In the genomic region with DNA sequence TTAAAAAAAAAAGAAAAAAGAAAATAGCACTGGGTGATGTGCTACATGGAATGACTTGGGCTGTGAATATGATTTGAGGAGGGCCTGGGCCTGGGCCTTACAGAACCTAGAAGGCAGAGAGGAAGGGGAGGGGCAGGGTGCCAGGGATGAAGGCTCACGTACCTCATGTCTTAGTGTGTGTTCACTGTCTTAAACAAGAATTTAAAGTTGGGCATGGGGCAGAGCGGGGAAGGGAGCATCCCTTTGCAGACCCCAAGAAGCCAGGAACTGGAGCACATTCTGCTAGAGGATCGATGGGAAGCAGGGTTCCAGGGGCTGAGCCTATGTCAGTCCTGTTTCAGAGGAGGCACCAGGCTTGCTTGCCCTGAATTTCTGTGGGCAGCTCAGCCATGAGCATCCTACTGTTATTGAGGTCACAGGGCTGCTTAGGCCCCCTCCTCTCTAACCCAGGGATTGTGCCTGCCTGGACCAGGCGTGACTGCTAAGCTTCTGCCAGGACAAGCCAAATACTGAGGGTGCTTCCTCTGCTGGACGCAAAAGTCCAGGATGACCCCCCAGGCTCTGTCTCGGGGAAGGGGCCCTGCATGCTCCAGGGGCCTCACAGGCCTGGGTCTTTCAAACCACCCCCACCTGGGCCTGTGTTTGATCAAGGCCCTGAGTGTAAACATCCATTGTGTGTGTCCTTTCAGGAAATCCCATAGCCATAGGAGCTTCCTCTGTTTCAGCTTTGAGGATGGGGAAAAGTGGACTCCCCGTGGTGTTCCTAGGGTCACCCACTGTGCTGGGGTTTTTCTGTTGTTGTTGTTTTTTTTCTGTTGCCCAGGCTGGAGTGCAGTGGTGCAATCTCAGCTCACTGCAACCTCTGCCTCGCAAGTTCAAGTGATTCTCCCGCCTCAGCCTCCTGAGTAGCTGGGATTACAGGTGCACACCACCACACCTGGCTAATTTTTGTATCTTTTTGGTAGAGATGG, we compare ENCODE assay signal across 1 cellular context.
TF ChIP-seq lines count a peak whose summit lies in the region.

No MANE protein-coding gene starts in this region.

TF ChIP-seq in HepG2, 621 proteins besides CTCF, POLR2A, EP300 and RAD21 (continued from another document and continues in another):
- TF ChIP-seq, protein P1, sequence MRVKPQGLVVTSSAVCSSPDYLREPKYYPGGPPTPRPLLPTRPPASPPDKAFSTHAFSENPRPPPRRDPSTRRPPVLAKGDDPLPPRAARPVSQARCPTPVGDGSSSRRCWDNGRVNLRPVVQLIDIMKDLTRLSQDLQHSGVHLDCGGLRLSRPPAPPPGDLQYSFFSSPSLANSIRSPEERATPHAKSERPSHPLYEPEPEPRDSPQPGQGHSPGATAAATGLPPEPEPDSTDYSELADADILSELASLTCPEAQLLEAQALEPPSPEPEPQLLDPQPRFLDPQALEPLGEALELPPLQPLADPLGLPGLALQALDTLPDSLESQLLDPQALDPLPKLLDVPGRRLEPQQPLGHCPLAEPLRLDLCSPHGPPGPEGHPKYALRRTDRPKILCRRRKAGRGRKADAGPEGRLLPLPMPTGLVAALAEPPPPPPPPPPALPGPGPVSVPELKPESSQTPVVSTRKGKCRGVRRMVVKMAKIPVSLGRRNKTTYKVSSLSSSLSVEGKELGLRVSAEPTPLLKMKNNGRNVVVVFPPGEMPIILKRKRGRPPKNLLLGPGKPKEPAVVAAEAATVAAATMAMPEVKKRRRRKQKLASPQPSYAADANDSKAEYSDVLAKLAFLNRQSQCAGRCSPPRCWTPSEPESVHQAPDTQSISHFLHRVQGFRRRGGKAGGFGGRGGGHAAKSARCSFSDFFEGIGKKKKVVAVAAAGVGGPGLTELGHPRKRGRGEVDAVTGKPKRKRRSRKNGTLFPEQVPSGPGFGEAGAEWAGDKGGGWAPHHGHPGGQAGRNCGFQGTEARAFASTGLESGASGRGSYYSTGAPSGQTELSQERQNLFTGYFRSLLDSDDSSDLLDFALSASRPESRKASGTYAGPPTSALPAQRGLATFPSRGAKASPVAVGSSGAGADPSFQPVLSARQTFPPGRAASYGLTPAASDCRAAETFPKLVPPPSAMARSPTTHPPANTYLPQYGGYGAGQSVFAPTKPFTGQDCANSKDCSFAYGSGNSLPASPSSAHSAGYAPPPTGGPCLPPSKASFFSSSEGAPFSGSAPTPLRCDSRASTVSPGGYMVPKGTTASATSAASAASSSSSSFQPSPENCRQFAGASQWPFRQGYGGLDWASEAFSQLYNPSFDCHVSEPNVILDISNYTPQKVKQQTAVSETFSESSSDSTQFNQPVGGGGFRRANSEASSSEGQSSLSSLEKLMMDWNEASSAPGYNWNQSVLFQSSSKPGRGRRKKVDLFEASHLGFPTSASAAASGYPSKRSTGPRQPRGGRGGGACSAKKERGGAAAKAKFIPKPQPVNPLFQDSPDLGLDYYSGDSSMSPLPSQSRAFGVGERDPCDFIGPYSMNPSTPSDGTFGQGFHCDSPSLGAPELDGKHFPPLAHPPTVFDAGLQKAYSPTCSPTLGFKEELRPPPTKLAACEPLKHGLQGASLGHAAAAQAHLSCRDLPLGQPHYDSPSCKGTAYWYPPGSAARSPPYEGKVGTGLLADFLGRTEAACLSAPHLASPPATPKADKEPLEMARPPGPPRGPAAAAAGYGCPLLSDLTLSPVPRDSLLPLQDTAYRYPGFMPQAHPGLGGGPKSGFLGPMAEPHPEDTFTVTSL (CRISPR knock-in tag; IDR thresholded peaks at IDR 0.05; ENCODE audit: borderline replicate concordance): peak; percentile 31; the same call in 1 of the 2 replicates
- TF ChIP-seq ESRRA (CRISPR knock-in tag; IDR thresholded peaks at IDR 0.05; ENCODE audit: low read depth): no peak
- no peak for TF ChIP-seq ZNF234 (CRISPR knock-in tag; conservative IDR thresholded peaks at IDR 0.05)
- 0 out of 2 replicates have a peak, but pooled peaks have one; percentile 60 for TF ChIP-seq TGIF2 (CRISPR knock-in tag; IDR thresholded peaks at IDR 0.05)
- TF ChIP-seq ZNF354B (CRISPR knock-in tag; IDR thresholded peaks at IDR 0.05): no peak
- peak; percentile 24; the same call in 1 of the 2 replicates for TF ChIP-seq ZNF614 (CRISPR knock-in tag; IDR thresholded peaks at IDR 0.05; ENCODE audit: borderline replicate concordance)
- TF ChIP-seq SMARCE1 (IDR thresholded peaks at IDR 0.05; ENCODE audit: borderline replicate concordance): no peak
- no peak for TF ChIP-seq ZNF143 (CRISPR knock-in tag; IDR thresholded peaks at IDR 0.05)
- no peak for TF ChIP-seq SRF (IDR thresholded peaks at IDR 0.05; ENCODE audit: low read depth, low read length)
- TF ChIP-seq ZNF792 (CRISPR knock-in tag; IDR thresholded peaks at IDR 0.05): peak; percentile 45; the same call in 1 of the 2 replicates
- TF ChIP-seq, protein P2, sequence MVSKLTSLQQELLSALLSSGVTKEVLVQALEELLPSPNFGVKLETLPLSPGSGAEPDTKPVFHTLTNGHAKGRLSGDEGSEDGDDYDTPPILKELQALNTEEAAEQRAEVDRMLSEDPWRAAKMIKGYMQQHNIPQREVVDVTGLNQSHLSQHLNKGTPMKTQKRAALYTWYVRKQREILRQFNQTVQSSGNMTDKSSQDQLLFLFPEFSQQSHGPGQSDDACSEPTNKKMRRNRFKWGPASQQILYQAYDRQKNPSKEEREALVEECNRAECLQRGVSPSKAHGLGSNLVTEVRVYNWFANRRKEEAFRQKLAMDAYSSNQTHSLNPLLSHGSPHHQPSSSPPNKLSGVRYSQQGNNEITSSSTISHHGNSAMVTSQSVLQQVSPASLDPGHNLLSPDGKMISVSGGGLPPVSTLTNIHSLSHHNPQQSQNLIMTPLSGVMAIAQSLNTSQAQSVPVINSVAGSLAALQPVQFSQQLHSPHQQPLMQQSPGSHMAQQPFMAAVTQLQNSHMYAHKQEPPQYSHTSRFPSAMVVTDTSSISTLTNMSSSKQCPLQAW (CRISPR knock-in tag; IDR thresholded peaks at IDR 0.05): peak; percentile 74
- TF ChIP-seq ZMYM3 (CRISPR knock-in tag; IDR thresholded peaks at IDR 0.05): peak; percentile 80; the same call in 1 of the 2 replicates
- TF ChIP-seq SP140L (CRISPR knock-in tag; IDR thresholded peaks at IDR 0.05; ENCODE audit: borderline replicate concordance): no peak
- no peak for TF ChIP-seq TSC22D2 (CRISPR knock-in tag; IDR thresholded peaks at IDR 0.05; ENCODE audit: borderline replicate concordance)
- peak; percentile 90; the same call in 1 of the 2 replicates for TF ChIP-seq FOXK1 (CRISPR knock-in tag; IDR thresholded peaks at IDR 0.05; ENCODE audit: borderline replicate concordance, low read depth)
- TF ChIP-seq HNF4A (CRISPR knock-in tag; IDR thresholded peaks at IDR 0.05): peak; percentile 14; the same call in 1 of the 2 replicates
- TF ChIP-seq ZNF772 (CRISPR knock-in tag; IDR thresholded peaks at IDR 0.05): 0 out of 2 replicates have a peak, but pooled peaks have one; percentile 59
- TF ChIP-seq ZFAT (CRISPR knock-in tag; conservative IDR thresholded peaks at IDR 0.05): no peak
- TF ChIP-seq, protein P3, sequence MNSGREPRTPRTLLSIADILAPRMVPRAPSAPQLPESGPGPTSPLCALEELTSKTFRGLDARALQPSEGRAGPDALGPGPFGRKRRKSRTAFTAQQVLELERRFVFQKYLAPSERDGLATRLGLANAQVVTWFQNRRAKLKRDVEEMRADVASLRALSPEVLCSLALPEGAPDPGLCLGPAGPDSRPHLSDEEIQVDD (CRISPR knock-in tag; IDR thresholded peaks at IDR 0.05; ENCODE audit: borderline replicate concordance): no peak
- no peak for TF ChIP-seq CREB1 (IDR thresholded peaks at IDR 0.05)
- TF ChIP-seq CREB1 (CRISPR knock-in tag; IDR thresholded peaks at IDR 0.05): no peak
- TF ChIP-seq, protein P4, sequence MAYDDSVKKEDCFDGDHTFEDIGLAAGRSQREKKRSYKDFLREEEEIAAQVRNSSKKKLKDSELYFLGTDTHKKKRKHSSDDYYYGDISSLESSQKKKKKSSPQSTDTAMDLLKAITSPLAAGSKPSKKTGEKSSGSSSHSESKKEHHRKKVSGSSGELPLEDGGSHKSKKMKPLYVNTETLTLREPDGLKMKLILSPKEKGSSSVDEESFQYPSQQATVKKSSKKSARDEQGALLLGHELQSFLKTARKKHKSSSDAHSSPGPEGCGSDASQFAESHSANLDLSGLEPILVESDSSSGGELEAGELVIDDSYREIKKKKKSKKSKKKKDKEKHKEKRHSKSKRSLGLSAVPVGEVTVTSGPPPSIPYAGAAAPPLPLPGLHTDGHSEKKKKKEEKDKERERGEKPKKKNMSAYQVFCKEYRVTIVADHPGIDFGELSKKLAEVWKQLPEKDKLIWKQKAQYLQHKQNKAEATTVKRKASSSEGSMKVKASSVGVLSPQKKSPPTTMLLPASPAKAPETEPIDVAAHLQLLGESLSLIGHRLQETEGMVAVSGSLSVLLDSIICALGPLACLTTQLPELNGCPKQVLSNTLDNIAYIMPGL (CRISPR knock-in tag; IDR thresholded peaks at IDR 0.05; ENCODE audit: borderline replicate concordance in 1 of 2, low read depth in 1 of 2): 0 out of 4 replicates have a peak, but pooled peaks have one; percentile 14 to 32
- no peak for TF ChIP-seq CCAR2 (optimal IDR thresholded peaks at IDR 0.05; ENCODE audit: low read depth, low read length)
- TF ChIP-seq, protein P5, sequence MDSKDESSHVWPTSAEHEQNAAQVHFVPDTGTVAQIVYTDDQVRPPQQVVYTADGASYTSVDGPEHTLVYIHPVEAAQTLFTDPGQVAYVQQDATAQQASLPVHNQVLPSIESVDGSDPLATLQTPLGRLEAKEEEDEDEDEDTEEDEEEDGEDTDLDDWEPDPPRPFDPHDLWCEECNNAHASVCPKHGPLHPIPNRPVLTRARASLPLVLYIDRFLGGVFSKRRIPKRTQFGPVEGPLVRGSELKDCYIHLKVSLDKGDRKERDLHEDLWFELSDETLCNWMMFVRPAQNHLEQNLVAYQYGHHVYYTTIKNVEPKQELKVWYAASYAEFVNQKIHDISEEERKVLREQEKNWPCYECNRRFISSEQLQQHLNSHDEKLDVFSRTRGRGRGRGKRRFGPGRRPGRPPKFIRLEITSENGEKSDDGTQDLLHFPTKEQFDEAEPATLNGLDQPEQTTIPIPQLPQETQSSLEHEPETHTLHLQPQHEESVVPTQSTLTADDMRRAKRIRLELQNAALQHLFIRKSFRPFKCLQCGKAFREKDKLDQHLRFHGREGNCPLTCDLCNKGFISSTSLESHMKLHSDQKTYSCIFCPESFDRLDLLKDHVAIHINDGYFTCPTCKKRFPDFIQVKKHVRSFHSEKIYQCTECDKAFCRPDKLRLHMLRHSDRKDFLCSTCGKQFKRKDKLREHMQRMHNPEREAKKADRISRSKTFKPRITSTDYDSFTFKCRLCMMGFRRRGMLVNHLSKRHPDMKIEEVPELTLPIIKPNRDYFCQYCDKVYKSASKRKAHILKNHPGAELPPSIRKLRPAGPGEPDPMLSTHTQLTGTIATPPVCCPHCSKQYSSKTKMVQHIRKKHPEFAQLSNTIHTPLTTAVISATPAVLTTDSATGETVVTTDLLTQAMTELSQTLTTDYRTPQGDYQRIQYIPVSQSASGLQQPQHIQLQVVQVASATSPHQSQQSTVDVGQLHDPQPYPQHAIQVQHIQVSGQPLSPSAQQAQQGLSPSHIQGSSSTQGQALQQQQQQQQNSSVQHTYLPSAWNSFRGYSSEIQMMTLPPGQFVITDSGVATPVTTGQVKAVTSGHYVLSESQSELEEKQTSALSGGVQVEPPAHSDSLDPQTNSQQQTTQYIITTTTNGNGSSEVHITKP (CRISPR knock-in tag; IDR thresholded peaks at IDR 0.05; ENCODE audit: low read depth): peak; percentile 93
- TF ChIP-seq, protein P6, sequence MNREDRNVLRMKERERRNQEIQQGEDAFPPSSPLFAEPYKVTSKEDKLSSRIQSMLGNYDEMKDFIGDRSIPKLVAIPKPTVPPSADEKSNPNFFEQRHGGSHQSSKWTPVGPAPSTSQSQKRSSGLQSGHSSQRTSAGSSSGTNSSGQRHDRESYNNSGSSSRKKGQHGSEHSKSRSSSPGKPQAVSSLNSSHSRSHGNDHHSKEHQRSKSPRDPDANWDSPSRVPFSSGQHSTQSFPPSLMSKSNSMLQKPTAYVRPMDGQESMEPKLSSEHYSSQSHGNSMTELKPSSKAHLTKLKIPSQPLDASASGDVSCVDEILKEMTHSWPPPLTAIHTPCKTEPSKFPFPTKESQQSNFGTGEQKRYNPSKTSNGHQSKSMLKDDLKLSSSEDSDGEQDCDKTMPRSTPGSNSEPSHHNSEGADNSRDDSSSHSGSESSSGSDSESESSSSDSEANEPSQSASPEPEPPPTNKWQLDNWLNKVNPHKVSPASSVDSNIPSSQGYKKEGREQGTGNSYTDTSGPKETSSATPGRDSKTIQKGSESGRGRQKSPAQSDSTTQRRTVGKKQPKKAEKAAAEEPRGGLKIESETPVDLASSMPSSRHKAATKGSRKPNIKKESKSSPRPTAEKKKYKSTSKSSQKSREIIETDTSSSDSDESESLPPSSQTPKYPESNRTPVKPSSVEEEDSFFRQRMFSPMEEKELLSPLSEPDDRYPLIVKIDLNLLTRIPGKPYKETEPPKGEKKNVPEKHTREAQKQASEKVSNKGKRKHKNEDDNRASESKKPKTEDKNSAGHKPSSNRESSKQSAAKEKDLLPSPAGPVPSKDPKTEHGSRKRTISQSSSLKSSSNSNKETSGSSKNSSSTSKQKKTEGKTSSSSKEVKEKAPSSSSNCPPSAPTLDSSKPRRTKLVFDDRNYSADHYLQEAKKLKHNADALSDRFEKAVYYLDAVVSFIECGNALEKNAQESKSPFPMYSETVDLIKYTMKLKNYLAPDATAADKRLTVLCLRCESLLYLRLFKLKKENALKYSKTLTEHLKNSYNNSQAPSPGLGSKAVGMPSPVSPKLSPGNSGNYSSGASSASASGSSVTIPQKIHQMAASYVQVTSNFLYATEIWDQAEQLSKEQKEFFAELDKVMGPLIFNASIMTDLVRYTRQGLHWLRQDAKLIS (CRISPR knock-in tag; IDR thresholded peaks at IDR 0.05): no peak
- TF ChIP-seq ZNF205 (CRISPR knock-in tag; IDR thresholded peaks at IDR 0.05): no peak
- TF ChIP-seq ARNT (IDR thresholded peaks at IDR 0.05): no peak
- no peak for TF ChIP-seq CBX5 (CRISPR knock-in tag; IDR thresholded peaks at IDR 0.05; ENCODE audit: borderline replicate concordance)
- TF ChIP-seq, protein P7, sequence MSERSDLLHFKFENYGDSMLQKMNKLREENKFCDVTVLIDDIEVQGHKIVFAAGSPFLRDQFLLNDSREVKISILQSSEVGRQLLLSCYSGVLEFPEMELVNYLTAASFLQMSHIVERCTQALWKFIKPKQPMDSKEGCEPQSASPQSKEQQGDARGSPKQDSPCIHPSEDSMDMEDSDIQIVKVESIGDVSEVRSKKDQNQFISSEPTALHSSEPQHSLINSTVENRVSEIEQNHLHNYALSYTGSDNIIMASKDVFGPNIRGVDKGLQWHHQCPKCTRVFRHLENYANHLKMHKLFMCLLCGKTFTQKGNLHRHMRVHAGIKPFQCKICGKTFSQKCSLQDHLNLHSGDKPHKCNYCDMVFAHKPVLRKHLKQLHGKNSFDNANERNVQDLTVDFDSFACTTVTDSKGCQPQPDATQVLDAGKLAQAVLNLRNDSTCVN (CRISPR knock-in tag; IDR thresholded peaks at IDR 0.05; ENCODE audit: borderline replicate concordance): no peak
- TF ChIP-seq TEAD2 (CRISPR knock-in tag; IDR thresholded peaks at IDR 0.05): no peak
- peak; percentile 24; the same call in 1 of the 2 replicates for TF ChIP-seq RFX1 (IDR thresholded peaks at IDR 0.05)
- peak; percentile 50 for TF ChIP-seq GATAD1 (CRISPR knock-in tag; IDR thresholded peaks at IDR 0.05)
- TF ChIP-seq ZKSCAN1 (IDR thresholded peaks at IDR 0.05; ENCODE audit: low read length): no peak
- no peak for TF ChIP-seq ZFP37 (CRISPR knock-in tag; IDR thresholded peaks at IDR 0.05; ENCODE audit: borderline replicate concordance)
- no peak for TF ChIP-seq RORA (CRISPR knock-in tag; IDR thresholded peaks at IDR 0.05)
- TF ChIP-seq IRF2 (CRISPR knock-in tag; IDR thresholded peaks at IDR 0.05): peak; percentile 48; the same call in 1 of the 2 replicates
- no peak for TF ChIP-seq RBAK (CRISPR knock-in tag; IDR thresholded peaks at IDR 0.05)
- peak; percentile 59 for TF ChIP-seq TBX2 (CRISPR knock-in tag; IDR thresholded peaks at IDR 0.05; ENCODE audit: borderline replicate concordance)
- no peak for TF ChIP-seq KLF12 (CRISPR knock-in tag; IDR thresholded peaks at IDR 0.05; ENCODE audit: borderline replicate concordance)
- TF ChIP-seq STAG1 (CRISPR knock-in tag; IDR thresholded peaks at IDR 0.05): no peak
- TF ChIP-seq ELF1 (CRISPR knock-in tag; IDR thresholded peaks at IDR 0.05): no peak
- no peak for TF ChIP-seq ONECUT2 (CRISPR knock-in tag; IDR thresholded peaks at IDR 0.05)
